Comparison of ENCODE assay signal across 1 cellular context in genomic region chr9:134652291-134653225, GRCh38.
TF ChIP-seq lines count a peak whose summit lies in the region.

No MANE protein-coding gene starts in this region.

TF ChIP-seq in HepG2, 621 proteins besides CTCF, POLR2A, EP300 and RAD21:
- TF ChIP-seq CENPBD1 (CRISPR knock-in tag; IDR thresholded peaks at IDR 0.05; ENCODE audit: borderline replicate concordance, low read depth) (no peak), ZNF691 (CRISPR knock-in tag; IDR thresholded peaks at IDR 0.05; ENCODE audit: borderline replicate concordance, low read depth) (no peak), JARID2 (CRISPR knock-in tag; IDR thresholded peaks at IDR 0.05; ENCODE audit: insufficient replicate concordance) (no peak), GABPB1 (CRISPR knock-in tag; IDR thresholded peaks at IDR 0.05) (no peak), ZNF510 (CRISPR knock-in tag; IDR thresholded peaks at IDR 0.05; ENCODE audit: low read depth) (no peak), ZBTB44 (CRISPR knock-in tag; IDR thresholded peaks at IDR 0.05) (no peak), ZKSCAN1 (IDR thresholded peaks at IDR 0.05; ENCODE audit: low read length) (no peak), ARNT2 (CRISPR knock-in tag; IDR thresholded peaks at IDR 0.05; ENCODE audit: low read depth) (no peak), SMARCE1 (IDR thresholded peaks at IDR 0.05; ENCODE audit: borderline replicate concordance) (no peak), KLF16 (CRISPR knock-in tag; IDR thresholded peaks at IDR 0.05) (no peak), ZFP90 (CRISPR knock-in tag; IDR thresholded peaks at IDR 0.05; ENCODE audit: borderline replicate concordance) (no peak), SATB2 (CRISPR knock-in tag; IDR thresholded peaks at IDR 0.05) (no peak), MLXIP (CRISPR knock-in tag; IDR thresholded peaks at IDR 0.05; ENCODE audit: borderline replicate concordance) (no peak), SNAPC5 (CRISPR knock-in tag; IDR thresholded peaks at IDR 0.05; ENCODE audit: borderline replicate concordance) (no peak), LCORL (IDR thresholded peaks at IDR 0.05) (no peak), LCORL (CRISPR knock-in tag; IDR thresholded peaks at IDR 0.05) (no peak), ZNF224 (CRISPR knock-in tag; IDR thresholded peaks at IDR 0.05) (no peak), PITX1 (CRISPR knock-in tag; IDR thresholded peaks at IDR 0.05) (no peak), PAWR (CRISPR knock-in tag; IDR thresholded peaks at IDR 0.05; ENCODE audit: borderline replicate concordance) (no peak)
TF ChIP-seq in HepG2: peak in this region for 0.
